1 cellular context compared by ENCODE assay signal in the genomic region with DNA sequence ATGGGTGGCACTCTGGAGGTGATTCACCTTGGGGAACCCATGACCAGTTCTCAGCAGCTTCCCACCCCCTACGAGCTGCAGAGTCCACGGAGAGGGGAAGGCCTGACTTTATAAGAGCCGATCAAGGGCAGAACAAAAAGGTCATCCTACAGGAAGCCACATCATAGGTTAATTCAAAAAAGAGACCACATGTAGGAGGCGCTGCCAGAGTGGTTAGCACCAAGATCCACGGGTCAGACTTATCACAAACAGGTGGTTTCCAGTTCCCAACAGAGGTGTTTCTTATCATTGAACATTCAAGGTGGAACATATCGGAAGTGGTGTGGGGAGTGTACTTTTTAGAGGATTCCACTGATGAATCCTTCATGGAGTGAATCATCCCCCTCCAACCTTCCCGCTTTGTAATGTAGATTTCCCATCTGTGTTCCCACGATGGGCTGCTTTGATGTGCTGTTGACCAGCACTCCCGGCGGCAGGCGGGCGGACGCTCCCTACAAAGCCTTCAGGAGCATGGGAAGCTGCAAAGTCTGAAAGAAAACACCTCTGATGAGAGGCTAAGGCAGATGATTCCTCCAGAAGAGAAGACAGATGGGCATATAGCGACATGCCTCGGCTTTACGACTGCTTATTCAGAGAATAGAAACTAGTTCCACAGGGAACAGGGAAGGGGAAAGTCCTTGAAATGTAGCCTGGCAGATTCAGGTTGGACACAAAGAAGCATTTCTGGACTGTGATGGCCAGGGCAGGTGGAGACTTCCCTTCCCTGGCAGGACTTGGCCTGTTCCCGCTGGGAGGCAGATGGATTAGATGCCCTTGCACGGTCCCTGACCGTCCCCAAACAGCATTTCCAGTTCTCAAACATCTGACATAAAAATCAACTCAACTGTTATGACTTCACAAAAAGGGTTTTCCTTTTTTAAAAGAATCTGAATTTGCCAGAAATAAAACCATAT.
TF ChIP-seq lines count a peak whose summit lies in the region.

No MANE protein-coding gene starts in this region.

TF ChIP-seq in WTC11, 78 proteins besides CTCF, POLR2A, EP300 and RAD21 (continued from another document):
- TF ChIP-seq ZNF532 (CRISPR knock-in tag; IDR thresholded peaks at IDR 0.05; ENCODE audit: borderline replicate concordance) (no peak), NFYB (CRISPR knock-in tag; conservative IDR thresholded peaks at IDR 0.05; ENCODE audit: low read depth) (no peak), SMAD3 (CRISPR knock-in tag; IDR thresholded peaks at IDR 0.05; ENCODE audit: borderline replicate concordance) (no peak), E2F1 (CRISPR knock-in tag; IDR thresholded peaks at IDR 0.05) (no peak), TCF7 (CRISPR knock-in tag; IDR thresholded peaks at IDR 0.05; ENCODE audit: low read depth) (no peak), ATF6 (CRISPR knock-in tag; IDR thresholded peaks at IDR 0.05) (no peak), SOX15 (CRISPR knock-in tag; IDR thresholded peaks at IDR 0.05) (no peak), IRF2 (CRISPR knock-in tag; IDR thresholded peaks at IDR 0.05; ENCODE audit: borderline replicate concordance, low read depth) (no peak), ARID4B (CRISPR knock-in tag; IDR thresholded peaks at IDR 0.05; ENCODE audit: borderline replicate concordance) (no peak), MYBL2 (CRISPR knock-in tag; IDR thresholded peaks at IDR 0.05) (no peak), ZNF263 (CRISPR knock-in tag; IDR thresholded peaks at IDR 0.05; ENCODE audit: low read depth) (no peak), NFATC4 (CRISPR knock-in tag; IDR thresholded peaks at IDR 0.05) (no peak)
- TF ChIP-seq, protein P1, sequence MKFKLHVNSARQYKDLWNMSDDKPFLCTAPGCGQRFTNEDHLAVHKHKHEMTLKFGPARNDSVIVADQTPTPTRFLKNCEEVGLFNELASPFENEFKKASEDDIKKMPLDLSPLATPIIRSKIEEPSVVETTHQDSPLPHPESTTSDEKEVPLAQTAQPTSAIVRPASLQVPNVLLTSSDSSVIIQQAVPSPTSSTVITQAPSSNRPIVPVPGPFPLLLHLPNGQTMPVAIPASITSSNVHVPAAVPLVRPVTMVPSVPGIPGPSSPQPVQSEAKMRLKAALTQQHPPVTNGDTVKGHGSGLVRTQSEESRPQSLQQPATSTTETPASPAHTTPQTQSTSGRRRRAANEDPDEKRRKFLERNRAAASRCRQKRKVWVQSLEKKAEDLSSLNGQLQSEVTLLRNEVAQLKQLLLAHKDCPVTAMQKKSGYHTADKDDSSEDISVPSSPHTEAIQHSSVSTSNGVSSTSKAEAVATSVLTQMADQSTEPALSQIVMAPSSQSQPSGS (CRISPR knock-in tag; IDR thresholded peaks at IDR 0.05; ENCODE audit: borderline replicate concordance, low read depth), result no peak
- TF ChIP-seq, protein P2, sequence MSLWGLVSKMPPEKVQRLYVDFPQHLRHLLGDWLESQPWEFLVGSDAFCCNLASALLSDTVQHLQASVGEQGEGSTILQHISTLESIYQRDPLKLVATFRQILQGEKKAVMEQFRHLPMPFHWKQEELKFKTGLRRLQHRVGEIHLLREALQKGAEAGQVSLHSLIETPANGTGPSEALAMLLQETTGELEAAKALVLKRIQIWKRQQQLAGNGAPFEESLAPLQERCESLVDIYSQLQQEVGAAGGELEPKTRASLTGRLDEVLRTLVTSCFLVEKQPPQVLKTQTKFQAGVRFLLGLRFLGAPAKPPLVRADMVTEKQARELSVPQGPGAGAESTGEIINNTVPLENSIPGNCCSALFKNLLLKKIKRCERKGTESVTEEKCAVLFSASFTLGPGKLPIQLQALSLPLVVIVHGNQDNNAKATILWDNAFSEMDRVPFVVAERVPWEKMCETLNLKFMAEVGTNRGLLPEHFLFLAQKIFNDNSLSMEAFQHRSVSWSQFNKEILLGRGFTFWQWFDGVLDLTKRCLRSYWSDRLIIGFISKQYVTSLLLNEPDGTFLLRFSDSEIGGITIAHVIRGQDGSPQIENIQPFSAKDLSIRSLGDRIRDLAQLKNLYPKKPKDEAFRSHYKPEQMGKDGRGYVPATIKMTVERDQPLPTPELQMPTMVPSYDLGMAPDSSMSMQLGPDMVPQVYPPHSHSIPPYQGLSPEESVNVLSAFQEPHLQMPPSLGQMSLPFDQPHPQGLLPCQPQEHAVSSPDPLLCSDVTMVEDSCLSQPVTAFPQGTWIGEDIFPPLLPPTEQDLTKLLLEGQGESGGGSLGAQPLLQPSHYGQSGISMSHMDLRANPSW (CRISPR knock-in tag; conservative IDR thresholded peaks at IDR 0.05; ENCODE audit: low read depth), result no peak
